ENCODE assay signal across 29 cellular contexts in the genomic region with DNA sequence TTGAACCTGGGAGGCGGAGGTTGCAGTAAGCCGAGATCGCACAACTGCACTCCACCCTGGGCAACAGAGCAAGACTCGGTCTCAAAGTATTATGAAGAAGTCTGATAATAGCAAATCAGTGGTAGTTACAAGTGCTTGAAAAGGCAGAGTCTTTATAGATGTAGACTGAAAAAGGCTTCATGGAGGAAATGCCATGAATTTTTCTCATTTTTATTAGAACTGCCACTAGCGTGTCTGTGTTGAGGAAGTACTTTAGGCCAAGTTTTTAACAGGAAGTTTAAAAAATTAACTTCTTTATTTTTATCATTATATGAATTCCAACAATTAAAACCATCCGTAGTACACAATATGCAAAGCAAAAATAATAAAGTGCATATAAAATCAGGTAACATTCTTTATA. TPM values are rescaled to one million over a fixed set of nuclear protein-coding genes. Genes with fewer than 3 reads are reported as not detected.
DNase-seq lines count a peak whose midpoint lies in the region; ATAC-seq, FAIRE-seq and TF ChIP-seq lines count a peak whose summit lies in the region.
"Had no signal": no experiment of that assay in that cellular context is flagged by ENCODE, and none has a peak within 500 bp of the region (broad histone marks: within the 10 kb centered on the region; RNA-seq: fewer than 3 reads in every experiment).

No MANE protein-coding gene starts in this region.

- peak; percentile 68 for FAIRE-seq in kidney (lab: Jason Lieb, UNC)
- FAIRE-seq: TTC549 had no signal

- ATAC-seq in GM18861 (IDR thresholded peaks at IDR 0.05; ENCODE audit: unreplicated experiment) (no peak), HG02938 (IDR thresholded peaks at IDR 0.05; ENCODE audit: unreplicated experiment) (no peak)
- ATAC-seq: activated CD4-positive, CD25-positive, alpha-beta regulatory T cell treated with anti-CD3 and anti-CD28 coated beads, Interleukin-2, amount 50 U/mL, for 24 hours; activated CD8-positive, alpha-beta memory T cell treated with anti-CD3 and anti-CD28 coated beads, Interleukin-2, amount 10 ng/mL, durations not matched to agents 7 days and 5 days; gastroesophageal sphincter; left cardiac atrium had no signal

- peak; percentile 23 for DNase-seq in AG10803 (ENCODE audit: low read depth)
- peak; percentile 2 for DNase-seq in ELR (ENCODE audit: low read depth)
- peak; percentile 13 to 34 for DNase-seq in cardiac fibroblast (ENCODE audit: low read depth in 2 of 2)
- no peak for DNase-seq in kidney
- DNase-seq in COLO668 (lab: John Stamatoyannopoulos, UW; ENCODE audit: unreplicated experiment), result no peak
- DNase-seq: activated CD4-positive, alpha-beta T cell treated with anti-CD3 and anti-CD28 coated beads, Interleukin-2, amount 50 U/mL, for 4 hours; activated CD8-positive, alpha-beta memory T cell treated with anti-CD3 and anti-CD28 coated beads, Interleukin-2, amount 10 ng/mL, durations not matched to agents 7 days and 5 days; activated T-cell treated with anti-CD3 and anti-CD28 coated beads, Interleukin-2, amount 50 U/mL, for 48 hours; central memory CD4-positive, alpha-beta T cell; COR-L47; DMS79; dorsolateral prefrontal cortex; left cardiac atrium; mammary epithelial cell; NCI-H1092 treated with DMSO at 0.1 percent for 48 hours; NCI-H2029; NCI-H510A treated with DMSO at 0.1 percent for 48 hours; OCI-M1; stimulated activated CD4-positive, alpha-beta T cell treated with anti-CD3 and anti-CD28 coated beads, Interleukin-2, amount 100 ng/mL, for 24 hours; stimulated activated CD8-positive, alpha-beta memory T cell treated with anti-CD3 and anti-CD28 coated beads, Interleukin-4, amount 100 ng/mL, for 48 hours had no signal

- no peak overlapping the region for H3K27ac ChIP-seq in kidney (ENCODE audit: low read depth in 2 of 2, low read length in 2 of 2)
- H3K27ac ChIP-seq: dorsolateral prefrontal cortex, gastroesophageal sphincter, hepatocyte, parathyroid adenoma, RWPE1 had no signal

- TF ChIP-seq CTCF in AG10803 (conservative IDR thresholded peaks at IDR 0.05; ENCODE audit: low read length) (no peak), cardiac fibroblast (IDR thresholded peaks at IDR 0.05; ENCODE audit: low read depth, low read length) (no peak), kidney (IDR thresholded peaks at IDR 0.05; ENCODE audit: borderline replicate concordance, extremely low read depth, insufficient read depth) (no peak)

- H3K4me3 ChIP-seq in AG10803 (ENCODE audit: low read length), result no peak overlapping the region
- H3K4me3 ChIP-seq in cardiac fibroblast (replicated peaks in 1 of 2; ENCODE audit: low read depth in 2 of 2, low read length in 2 of 2), result no peak overlapping the region
- H3K4me3 ChIP-seq in kidney (ENCODE audit: low read length in 2 of 2), result no peak overlapping the region
- H3K4me3 ChIP-seq: dorsolateral prefrontal cortex, gastroesophageal sphincter, hepatocyte, thoracic aorta had no signal

- intact Hi-C loops in kidney (cut with DNase I), result no loop called here

- H3K9ac ChIP-seq in kidney (ENCODE audit: low read length in 2 of 2), result no peak overlapping the region
- H3K9ac ChIP-seq: parathyroid adenoma had no signal

- H3K36me3 ChIP-seq in kidney (ENCODE audit: control insufficient read depth in 1 of 2, insufficient read depth in 2 of 2, low read length in 2 of 2), result no peaks in the 10 kb centered on the region
- H3K36me3 ChIP-seq: gastroesophageal sphincter, thoracic aorta had no signal

- H3K4me1 ChIP-seq in kidney (ENCODE audit: control insufficient read depth in 1 of 2, insufficient read depth in 1 of 2, low read depth in 1 of 2, low read length in 2 of 2), result no peaks in the 10 kb centered on the region
- H3K4me1 ChIP-seq: gastroesophageal sphincter, parathyroid adenoma had no signal

- H3K9me3 ChIP-seq in kidney (ENCODE audit: control insufficient read depth in 1 of 2, low read length in 2 of 2), result no peaks in the 10 kb centered on the region
- H3K9me3 ChIP-seq: gastroesophageal sphincter, thoracic aorta had no signal

RNA-seq across cellular contexts. Expression of a gene that starts 32.8 kb away (rescaled TPM):
- 79.8 TPM for total RNA-seq in kidney
- polyA plus RNA-seq in kidney (ENCODE audit: insufficient read depth, low read depth, low replicate concordance), result 26.5 TPM
- total RNA-seq: activated CD8-positive, alpha-beta memory T cell treated with anti-CD3 and anti-CD28 coated beads, Interleukin-2, amount 10 ng/mL, durations not matched to agents 7 days and 5 days had no signal

Comparison
In these comparisons a context has a peak if more than half of its experiments do, and no peak if none do; other contexts are left out.
1. DNase-seq: peak in AG10803 (single experiment), ELR (single experiment) and cardiac fibroblast (2 of 2); none in kidney (single experiment) and COLO668 (single experiment).